In the genomic region with DNA sequence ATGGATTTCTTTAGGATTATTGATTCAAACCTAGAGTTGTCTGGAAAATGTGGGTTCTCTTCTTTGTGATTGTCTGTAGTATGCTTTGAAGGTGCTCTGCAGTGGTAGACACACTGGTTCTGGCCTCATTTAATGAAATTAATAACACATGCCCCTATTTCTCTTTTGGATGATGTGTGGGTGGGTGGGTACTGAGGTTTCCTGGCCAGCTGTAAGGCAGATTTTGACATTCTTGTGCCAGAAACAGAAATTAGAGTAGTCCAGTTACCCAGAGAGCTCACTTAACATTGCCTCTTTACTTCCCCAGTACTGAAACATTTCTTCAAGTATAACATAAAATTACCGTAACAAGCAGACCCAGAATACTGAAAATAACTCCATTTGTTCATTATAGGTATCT, we compare ENCODE assay signal across 23 cellular contexts. TPM values are rescaled to one million over a fixed set of nuclear protein-coding genes. Genes with fewer than 3 reads are reported as not detected.
A peak's percentile ranks its signal among the peaks of the same experiment; 100 is the strongest.
DNase-seq lines count a peak whose midpoint lies in the region; ATAC-seq and TF ChIP-seq lines count a peak whose summit lies in the region.
"Had no signal": no experiment of that assay in that cellular context is flagged by ENCODE, and none has a peak within 500 bp of the region (broad histone marks: within the 10 kb centered on the region; RNA-seq: fewer than 3 reads in every experiment).

No MANE protein-coding gene starts in this region.

- peaks cover 14% of the 10 kb centered on the region for H3K4me1 Mint-ChIP-seq in activated CD8-positive, alpha-beta T cell treated with anti-CD3 and anti-CD28 coated beads for 36 hours (ENCODE audit: low read depth)
- H3K4me1 Mint-ChIP-seq in activated CD8-positive, alpha-beta T cell treated with anti-CD3 and anti-CD28 coated beads, Interleukin-2, amount 10 ng/mL, durations not matched to agents 7 days and 5 days (ENCODE audit: low read depth), result peaks cover 2% of the 10 kb centered on the region
- peaks cover 17% of the 10 kb centered on the region for H3K4me1 Mint-ChIP-seq in activated naive CD8-positive, alpha-beta T cell treated with anti-CD3 and anti-CD28 coated beads for 36 hours
- peaks cover 6% of the 10 kb centered on the region for H3K4me1 Mint-ChIP-seq in activated naive CD8-positive, alpha-beta T cell treated with anti-CD3 and anti-CD28 coated beads, Interleukin-2, amount 50 U/mL, for 24 hours

- no peaks in the 10 kb centered on the region for H3K27me3 Mint-ChIP-seq in activated CD8-positive, alpha-beta T cell treated with anti-CD3 and anti-CD28 coated beads for 36 hours
- no peaks in the 10 kb centered on the region for H3K27me3 Mint-ChIP-seq in activated CD8-positive, alpha-beta T cell treated with anti-CD3 and anti-CD28 coated beads, Interleukin-2, amount 10 ng/mL, durations not matched to agents 7 days and 5 days (ENCODE audit: low read depth)
- H3K27me3 Mint-ChIP-seq in activated naive CD8-positive, alpha-beta T cell treated with anti-CD3 and anti-CD28 coated beads for 36 hours, result no peaks in the 10 kb centered on the region
- H3K27me3 Mint-ChIP-seq in activated naive CD8-positive, alpha-beta T cell treated with anti-CD3 and anti-CD28 coated beads, Interleukin-2, amount 50 U/mL, for 24 hours, result no peaks in the 10 kb centered on the region
- H3K27me3 Mint-ChIP-seq: CD4-positive, alpha-beta T cell had no signal

- H3K4me1 ChIP-seq in mesenchymal stem cell (ENCODE audit: control insufficient read depth, insufficient read depth, low read depth, low read length), result no peaks in the 10 kb centered on the region
- H3K4me1 ChIP-seq: HAP-1 had no signal

- H3K79me1 ChIP-seq in mesenchymal stem cell (replicated peaks; ENCODE audit: low read length, poor library complexity, severe bottlenecking), result peaks cover 5% of the 10 kb centered on the region

- H3K4me3 ChIP-seq in mesenchymal stem cell (ENCODE audit: insufficient read depth in 1 of 2, low read depth in 1 of 2, low read length in 2 of 2), result no peak overlapping the region
- H3K4me3 ChIP-seq: BLaER1 treated with 17β-estradiol and CSF1 and Interleukin-3, amounts not matched to agents 10 nM and 100 nM; HAP-1 had no signal

- no peaks in the 10 kb centered on the region for H3K27me3 ChIP-seq in mesenchymal stem cell (ENCODE audit: control insufficient read depth in 1 of 2, insufficient read depth in 1 of 2, low read length in 2 of 2)
- H3K27me3 ChIP-seq: BE2C; BLaER1 treated with 17β-estradiol and CSF1 and Interleukin-3, amounts not matched to agents 10 nM and 100 nM had no signal

- H2BK5ac ChIP-seq in mesenchymal stem cell (ENCODE audit: low read depth, low read length, poor library complexity, severe bottlenecking), result no peak overlapping the region

- no peak for DNase-seq in activated CD8-positive, alpha-beta T cell treated with anti-CD3 and anti-CD28 coated beads for 36 hours
- DNase-seq in activated CD8-positive, alpha-beta T cell treated with anti-CD3 and anti-CD28 coated beads, Interleukin-2, amount 10 ng/mL, durations not matched to agents 7 days and 5 days, result no peak
- no peak for DNase-seq in activated naive CD8-positive, alpha-beta T cell treated with anti-CD3 and anti-CD28 coated beads for 36 hours
- no peak for DNase-seq in activated naive CD8-positive, alpha-beta T cell treated with anti-CD3 and anti-CD28 coated beads, Interleukin-2, amount 50 U/mL, for 24 hours
- DNase-seq in mesenchymal stem cell (no peak), NCI-H128 (lab: John Stamatoyannopoulos, UW; ENCODE audit: unreplicated experiment) (no peak)
- DNase-seq in activated CD4-positive, alpha-beta T cell treated with anti-CD3 and anti-CD28 coated beads for 1 hour, result no peak
- DNase-seq: AML-193; BE2C; Calu3; CD4-positive, alpha-beta T cell; COR-L47; DMS53; DMS79 treated with DMSO at 0.1 percent for 48 hours; GF-D8; GOT3; HFFc6 had no signal

- no peak overlapping the region for H3K18ac ChIP-seq in mesenchymal stem cell (ENCODE audit: low read depth in 1 of 2, low read length in 2 of 2)

- H3K14ac ChIP-seq in mesenchymal stem cell (ENCODE audit: low read length in 2 of 2), result no peak overlapping the region

- H4K8ac ChIP-seq in mesenchymal stem cell (ENCODE audit: low read length), result no peak overlapping the region

- no peak overlapping the region for H2BK12ac ChIP-seq in mesenchymal stem cell (ENCODE audit: low read length in 2 of 2)

- no peak overlapping the region for H3K23ac ChIP-seq in mesenchymal stem cell (ENCODE audit: low read length in 2 of 2)

- TF ChIP-seq CTCF in activated CD8-positive, alpha-beta T cell treated with anti-CD3 and anti-CD28 coated beads for 36 hours (IDR thresholded peaks at IDR 0.05), result no peak

- intact Hi-C loops in activated CD8-positive, alpha-beta T cell treated with anti-CD3 and anti-CD28 coated beads for 36 hours (cut with micrococcal nuclease), result no loop called here

- H3K36me3 Mint-ChIP-seq in activated CD8-positive, alpha-beta T cell treated with anti-CD3 and anti-CD28 coated beads for 36 hours (ENCODE audit: low read depth), result peaks cover 36% of the 10 kb centered on the region
- peaks cover 36% of the 10 kb centered on the region for H3K36me3 Mint-ChIP-seq in activated CD8-positive, alpha-beta T cell treated with anti-CD3 and anti-CD28 coated beads, Interleukin-2, amount 10 ng/mL, durations not matched to agents 7 days and 5 days (ENCODE audit: low read depth)
- H3K36me3 Mint-ChIP-seq in activated naive CD8-positive, alpha-beta T cell treated with anti-CD3 and anti-CD28 coated beads for 36 hours, result peaks cover 23% of the 10 kb centered on the region
- peaks cover 34% of the 10 kb centered on the region for H3K36me3 Mint-ChIP-seq in activated naive CD8-positive, alpha-beta T cell treated with anti-CD3 and anti-CD28 coated beads, Interleukin-2, amount 50 U/mL, for 24 hours (ENCODE audit: low read depth)

- H3K9ac ChIP-seq in mesenchymal stem cell (ENCODE audit: low read length), result peak overlapping the region; percentile 16

- CTCF ChIA-PET in activated CD8-positive, alpha-beta T cell treated with anti-CD3 and anti-CD28 coated beads for 36 hours (lab: Charles Lee), result interaction anchor here (9.5 kb wide), 1 partner anchor 107 kb away, joined by 124 read pairs; no protein-coding TSS in a partner anchor
- CTCF ChIA-PET in activated CD8-positive, alpha-beta T cell treated with anti-CD3 and anti-CD28 coated beads, Interleukin-2, amount 10 ng/mL, durations not matched to agents 7 days and 5 days (lab: Charles Lee), result interaction anchor here (4.7 kb wide), 1 partner anchor 14 kb away, joined by 26 read pairs; the partner anchor contains the start of gene TSFM

- no peaks in the 10 kb centered on the region for H3K9me3 Mint-ChIP-seq in activated CD8-positive, alpha-beta T cell treated with anti-CD3 and anti-CD28 coated beads for 36 hours
- no peaks in the 10 kb centered on the region for H3K9me3 Mint-ChIP-seq in activated CD8-positive, alpha-beta T cell treated with anti-CD3 and anti-CD28 coated beads, Interleukin-2, amount 10 ng/mL, durations not matched to agents 7 days and 5 days (ENCODE audit: insufficient read depth)
- no peaks in the 10 kb centered on the region for H3K9me3 Mint-ChIP-seq in activated naive CD8-positive, alpha-beta T cell treated with anti-CD3 and anti-CD28 coated beads for 36 hours
- no peaks in the 10 kb centered on the region for H3K9me3 Mint-ChIP-seq in activated naive CD8-positive, alpha-beta T cell treated with anti-CD3 and anti-CD28 coated beads, Interleukin-2, amount 50 U/mL, for 24 hours
- H3K9me3 Mint-ChIP-seq: CD14-positive monocyte; CD4-positive, alpha-beta T cell; HFFc6 had no signal

- no peak overlapping the region for H3K27ac ChIP-seq in mesenchymal stem cell (ENCODE audit: low read length, poor library complexity, severe bottlenecking)
- H3K27ac ChIP-seq: 22Rv1 had no signal

- H2AK5ac ChIP-seq in mesenchymal stem cell (ENCODE audit: low read length, severe bottlenecking), result no peak overlapping the region

- no peak overlapping the region for H2BK120ac ChIP-seq in mesenchymal stem cell (ENCODE audit: low read depth, low read length)

- H2BK15ac ChIP-seq in mesenchymal stem cell (ENCODE audit: low read depth, poor library complexity, severe bottlenecking), result no peak overlapping the region

- H4K91ac ChIP-seq in mesenchymal stem cell (ENCODE audit: low read length), result no peak overlapping the region

- no peak overlapping the region for H3K4ac ChIP-seq in mesenchymal stem cell (ENCODE audit: low read depth in 1 of 2, low read length in 2 of 2)

- H3K4me2 ChIP-seq in mesenchymal stem cell (ENCODE audit: low read length, poor library complexity, severe bottlenecking), result no peak overlapping the region

- no peak overlapping the region for H2AFZ ChIP-seq in mesenchymal stem cell (ENCODE audit: low read depth, low read length)

- ATAC-seq in activated CD8-positive, alpha-beta T cell treated with anti-CD3 and anti-CD28 coated beads for 36 hours, result no peak
- no peak for ATAC-seq in activated CD8-positive, alpha-beta T cell treated with anti-CD3 and anti-CD28 coated beads, Interleukin-2, amount 10 ng/mL, durations not matched to agents 7 days and 5 days
- no peak for ATAC-seq in activated naive CD8-positive, alpha-beta T cell treated with anti-CD3 and anti-CD28 coated beads, Interleukin-2, amount 50 U/mL, for 24 hours
- ATAC-seq in HG03378 (IDR thresholded peaks at IDR 0.05; ENCODE audit: unreplicated experiment), result no peak

- POLR2A ChIA-PET in activated CD8-positive, alpha-beta T cell treated with anti-CD3 and anti-CD28 coated beads for 36 hours (lab: Charles Lee), result interaction anchor here (1.1 to 1.6 kb wide), 2 partner anchors 12 to 54 kb away, joined by 3 to 4 read pairs; no protein-coding TSS in a partner anchor
- POLR2A ChIA-PET in activated CD8-positive, alpha-beta T cell treated with anti-CD3 and anti-CD28 coated beads, Interleukin-2, amount 10 ng/mL, durations not matched to agents 7 days and 5 days (lab: Charles Lee), result interaction anchor here (0.6 kb wide), 1 partner anchor 38 kb away, joined by 3 read pairs; no protein-coding TSS in a partner anchor

- peaks cover 25 to 75% of the 10 kb centered on the region in 2 experiments for H3K36me3 ChIP-seq in mesenchymal stem cell (ENCODE audit: control insufficient read depth in 1 of 2, insufficient read depth in 2 of 2, low read depth in 1 of 2, low read length in 2 of 2)

- no CpG with 5 or more reads among the region's 1 CpG for WGBS in mesenchymal stem cell

- H3K27ac Mint-ChIP-seq in activated CD8-positive, alpha-beta T cell treated with anti-CD3 and anti-CD28 coated beads for 36 hours, result peak overlapping the region; percentile 36
- no peak overlapping the region for H3K27ac Mint-ChIP-seq in activated CD8-positive, alpha-beta T cell treated with anti-CD3 and anti-CD28 coated beads, Interleukin-2, amount 10 ng/mL, durations not matched to agents 7 days and 5 days
- peak overlapping the region; percentile 5 for H3K27ac Mint-ChIP-seq in activated naive CD8-positive, alpha-beta T cell treated with anti-CD3 and anti-CD28 coated beads for 36 hours
- no peak overlapping the region for H3K27ac Mint-ChIP-seq in activated naive CD8-positive, alpha-beta T cell treated with anti-CD3 and anti-CD28 coated beads, Interleukin-2, amount 50 U/mL, for 24 hours
- H3K27ac Mint-ChIP-seq: CD4-positive, alpha-beta T cell; HFFc6 had no signal

- H3K4me3 Mint-ChIP-seq in activated CD8-positive, alpha-beta T cell treated with anti-CD3 and anti-CD28 coated beads for 36 hours, result no peak overlapping the region
- no peak overlapping the region for H3K4me3 Mint-ChIP-seq in activated CD8-positive, alpha-beta T cell treated with anti-CD3 and anti-CD28 coated beads, Interleukin-2, amount 10 ng/mL, durations not matched to agents 7 days and 5 days
- no peak overlapping the region for H3K4me3 Mint-ChIP-seq in activated naive CD8-positive, alpha-beta T cell treated with anti-CD3 and anti-CD28 coated beads for 36 hours
- no peak overlapping the region for H3K4me3 Mint-ChIP-seq in activated naive CD8-positive, alpha-beta T cell treated with anti-CD3 and anti-CD28 coated beads, Interleukin-2, amount 50 U/mL, for 24 hours
- H3K4me3 Mint-ChIP-seq: CD14-positive monocyte; CD4-positive, alpha-beta T cell; HFFc6 had no signal

- no peaks in the 10 kb centered on the region for H3K9me3 ChIP-seq in mesenchymal stem cell (ENCODE audit: control insufficient read depth, low read length)
- H3K9me3 ChIP-seq: BE2C; BLaER1 treated with 17β-estradiol and CSF1 and Interleukin-3, amounts not matched to agents 10 nM and 100 nM; HAP-1 had no signal

RNA-seq across cellular contexts. Expression of gene TSFM, which starts 14.4 kb away (rescaled TPM):
- total RNA-seq in activated CD8-positive, alpha-beta T cell treated with anti-CD3 and anti-CD28 coated beads for 36 hours, result 10 to 100 TPM; 46.3 to 47.3 TPM
- 10 to 100 TPM; 35.0 to 35.8 TPM for total RNA-seq in activated CD8-positive, alpha-beta T cell treated with anti-CD3 and anti-CD28 coated beads, Interleukin-2, amount 10 ng/mL, durations not matched to agents 7 days and 5 days
- 10 to 100 TPM; 67.7 to 74.7 TPM for total RNA-seq in activated naive CD8-positive, alpha-beta T cell treated with anti-CD3 and anti-CD28 coated beads for 36 hours
- 24.5 TPM for polyA plus RNA-seq in mesenchymal stem cell (2013, experiment 1 of 2)
- polyA plus RNA-seq in mesenchymal stem cell (2013, experiment 2 of 2), result 25.4 TPM

RNA-seq across cellular contexts. Expression of gene AVIL, which starts 21.5 kb away (rescaled TPM):
- under 1 TPM; 0.34 to 0.49 TPM for total RNA-seq in activated CD8-positive, alpha-beta T cell treated with anti-CD3 and anti-CD28 coated beads for 36 hours
- 1 to 10 TPM; 2.3 to 2.5 TPM for total RNA-seq in activated CD8-positive, alpha-beta T cell treated with anti-CD3 and anti-CD28 coated beads, Interleukin-2, amount 10 ng/mL, durations not matched to agents 7 days and 5 days
- total RNA-seq in activated naive CD8-positive, alpha-beta T cell treated with anti-CD3 and anti-CD28 coated beads for 36 hours, result 1 to 10 TPM; 1.2 to 1.8 TPM
- polyA plus RNA-seq in mesenchymal stem cell (2013, experiment 1 of 2), result 1.6 TPM
- polyA plus RNA-seq in mesenchymal stem cell (2013, experiment 2 of 2), result 1.8 TPM
- total RNA-seq: Daoy had no signal

RNA-seq across cellular contexts. Expression of gene EEF1AKMT3, which starts 24.6 kb away (rescaled TPM):
- total RNA-seq in activated CD8-positive, alpha-beta T cell treated with anti-CD3 and anti-CD28 coated beads for 36 hours, result 1 to 10 TPM; 4.0 to 4.3 TPM
- total RNA-seq in activated CD8-positive, alpha-beta T cell treated with anti-CD3 and anti-CD28 coated beads, Interleukin-2, amount 10 ng/mL, durations not matched to agents 7 days and 5 days, result 1 to 10 TPM; 3.1 to 3.2 TPM
- total RNA-seq in activated naive CD8-positive, alpha-beta T cell treated with anti-CD3 and anti-CD28 coated beads for 36 hours, result 1 to 10 TPM; 3.7 to 3.9 TPM
- polyA plus RNA-seq in mesenchymal stem cell (2013, experiment 1 of 2), result 6.7 TPM
- polyA plus RNA-seq in mesenchymal stem cell (2013, experiment 2 of 2), result 6.8 TPM

RNA-seq across cellular contexts. Expression of gene METTL1, which starts 25.1 kb away (rescaled TPM):
- total RNA-seq in activated CD8-positive, alpha-beta T cell treated with anti-CD3 and anti-CD28 coated beads for 36 hours, result 10 to 100 TPM; 29.6 to 34.1 TPM
- total RNA-seq in activated CD8-positive, alpha-beta T cell treated with anti-CD3 and anti-CD28 coated beads, Interleukin-2, amount 10 ng/mL, durations not matched to agents 7 days and 5 days, result 10 to 100 TPM; 26.3 to 28.8 TPM
- total RNA-seq in activated naive CD8-positive, alpha-beta T cell treated with anti-CD3 and anti-CD28 coated beads for 36 hours, result 10 to 100 TPM; 59.6 to 60.1 TPM
- 8.6 TPM for polyA plus RNA-seq in mesenchymal stem cell (2013, experiment 1 of 2)
- 10.3 TPM for polyA plus RNA-seq in mesenchymal stem cell (2013, experiment 2 of 2)

RNA-seq across cellular contexts. Expression of gene CYP27B1, which starts 30.1 kb away (rescaled TPM):
- total RNA-seq in activated CD8-positive, alpha-beta T cell treated with anti-CD3 and anti-CD28 coated beads for 36 hours, result 1 to 10 TPM; 7.6 to 7.9 TPM
- total RNA-seq in activated CD8-positive, alpha-beta T cell treated with anti-CD3 and anti-CD28 coated beads, Interleukin-2, amount 10 ng/mL, durations not matched to agents 7 days and 5 days, result 1 to 10 TPM; 2.3 to 2.6 TPM
- total RNA-seq in activated naive CD8-positive, alpha-beta T cell treated with anti-CD3 and anti-CD28 coated beads for 36 hours, result 10 to 100 TPM in 1 of 2 experiments, 1 to 10 TPM in 1; 9.6 to 12.0 TPM
- 0.32 TPM for polyA plus RNA-seq in mesenchymal stem cell (2013, experiment 1 of 2)
- 0.29 TPM for polyA plus RNA-seq in mesenchymal stem cell (2013, experiment 2 of 2)
- polyA plus RNA-seq: CD14-positive monocyte had no signal

Comparison
In these comparisons a context has a peak if more than half of its experiments do, and no peak if none do; other contexts are left out.
1. H3K27ac Mint-ChIP-seq: peak in activated CD8-positive, alpha-beta T cell treated with anti-CD3 and anti-CD28 coated beads for 36 hours (single experiment) and activated naive CD8-positive, alpha-beta T cell treated with anti-CD3 and anti-CD28 coated beads for 36 hours (single experiment); none in activated CD8-positive, alpha-beta T cell treated with anti-CD3 and anti-CD28 coated beads, Interleukin-2, amount 10 ng/mL, durations not matched to agents 7 days and 5 days (single experiment) and activated naive CD8-positive, alpha-beta T cell treated with anti-CD3 and anti-CD28 coated beads, Interleukin-2, amount 50 U/mL, for 24 hours (single experiment).